Comparison of ENCODE assay signal across 1 cellular context in the genomic region with DNA sequence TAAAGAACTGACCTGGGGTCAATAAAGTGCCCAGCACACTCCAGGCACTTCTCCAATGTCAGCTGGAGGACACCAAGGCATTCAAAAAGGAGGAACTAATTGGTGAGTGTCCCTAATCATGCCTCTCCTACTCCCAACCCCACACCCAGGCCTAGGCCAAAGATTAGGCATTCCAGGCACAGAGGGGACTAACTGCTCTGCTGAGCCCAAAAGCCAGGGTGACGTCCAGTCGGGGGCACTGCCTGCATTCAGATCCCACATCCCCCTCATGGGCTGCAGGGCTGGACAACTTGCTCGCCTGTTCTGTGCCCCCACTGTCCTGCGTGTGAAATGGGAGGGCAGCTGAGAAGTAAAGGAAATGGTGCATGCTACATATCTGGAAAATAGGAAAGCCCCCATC.
TF ChIP-seq lines count a peak whose summit lies in the region.

No MANE protein-coding gene starts in this region.

TF ChIP-seq in GM12878, 131 proteins besides CTCF, POLR2A, EP300 and RAD21:
- TF ChIP-seq, protein P1, sequence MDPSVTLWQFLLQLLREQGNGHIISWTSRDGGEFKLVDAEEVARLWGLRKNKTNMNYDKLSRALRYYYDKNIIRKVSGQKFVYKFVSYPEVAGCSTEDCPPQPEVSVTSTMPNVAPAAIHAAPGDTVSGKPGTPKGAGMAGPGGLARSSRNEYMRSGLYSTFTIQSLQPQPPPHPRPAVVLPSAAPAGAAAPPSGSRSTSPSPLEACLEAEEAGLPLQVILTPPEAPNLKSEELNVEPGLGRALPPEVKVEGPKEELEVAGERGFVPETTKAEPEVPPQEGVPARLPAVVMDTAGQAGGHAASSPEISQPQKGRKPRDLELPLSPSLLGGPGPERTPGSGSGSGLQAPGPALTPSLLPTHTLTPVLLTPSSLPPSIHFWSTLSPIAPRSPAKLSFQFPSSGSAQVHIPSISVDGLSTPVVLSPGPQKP (IDR thresholded peaks at IDR 0.05; ENCODE audit: low read depth, low read length), result no peak
- TF ChIP-seq, protein P2, sequence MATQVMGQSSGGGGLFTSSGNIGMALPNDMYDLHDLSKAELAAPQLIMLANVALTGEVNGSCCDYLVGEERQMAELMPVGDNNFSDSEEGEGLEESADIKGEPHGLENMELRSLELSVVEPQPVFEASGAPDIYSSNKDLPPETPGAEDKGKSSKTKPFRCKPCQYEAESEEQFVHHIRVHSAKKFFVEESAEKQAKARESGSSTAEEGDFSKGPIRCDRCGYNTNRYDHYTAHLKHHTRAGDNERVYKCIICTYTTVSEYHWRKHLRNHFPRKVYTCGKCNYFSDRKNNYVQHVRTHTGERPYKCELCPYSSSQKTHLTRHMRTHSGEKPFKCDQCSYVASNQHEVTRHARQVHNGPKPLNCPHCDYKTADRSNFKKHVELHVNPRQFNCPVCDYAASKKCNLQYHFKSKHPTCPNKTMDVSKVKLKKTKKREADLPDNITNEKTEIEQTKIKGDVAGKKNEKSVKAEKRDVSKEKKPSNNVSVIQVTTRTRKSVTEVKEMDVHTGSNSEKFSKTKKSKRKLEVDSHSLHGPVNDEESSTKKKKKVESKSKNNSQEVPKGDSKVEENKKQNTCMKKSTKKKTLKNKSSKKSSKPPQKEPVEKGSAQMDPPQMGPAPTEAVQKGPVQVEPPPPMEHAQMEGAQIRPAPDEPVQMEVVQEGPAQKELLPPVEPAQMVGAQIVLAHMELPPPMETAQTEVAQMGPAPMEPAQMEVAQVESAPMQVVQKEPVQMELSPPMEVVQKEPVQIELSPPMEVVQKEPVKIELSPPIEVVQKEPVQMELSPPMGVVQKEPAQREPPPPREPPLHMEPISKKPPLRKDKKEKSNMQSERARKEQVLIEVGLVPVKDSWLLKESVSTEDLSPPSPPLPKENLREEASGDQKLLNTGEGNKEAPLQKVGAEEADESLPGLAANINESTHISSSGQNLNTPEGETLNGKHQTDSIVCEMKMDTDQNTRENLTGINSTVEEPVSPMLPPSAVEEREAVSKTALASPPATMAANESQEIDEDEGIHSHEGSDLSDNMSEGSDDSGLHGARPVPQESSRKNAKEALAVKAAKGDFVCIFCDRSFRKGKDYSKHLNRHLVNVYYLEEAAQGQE (IDR thresholded peaks at IDR 0.05; ENCODE audit: low read depth, low read length), result no peak
- TF ChIP-seq CREB1 (IDR thresholded peaks at IDR 0.05; ENCODE audit: low read depth), result no peak
- TF ChIP-seq RBBP5 (conservative IDR thresholded peaks at IDR 0.05), result no peak
- TF ChIP-seq BHLHE40 (IDR thresholded peaks at IDR 0.05; ENCODE audit: borderline replicate concordance in 1 of 2, low read depth in 2 of 2, low read length in 1 of 2), result no peak
- TF ChIP-seq, protein P3, sequence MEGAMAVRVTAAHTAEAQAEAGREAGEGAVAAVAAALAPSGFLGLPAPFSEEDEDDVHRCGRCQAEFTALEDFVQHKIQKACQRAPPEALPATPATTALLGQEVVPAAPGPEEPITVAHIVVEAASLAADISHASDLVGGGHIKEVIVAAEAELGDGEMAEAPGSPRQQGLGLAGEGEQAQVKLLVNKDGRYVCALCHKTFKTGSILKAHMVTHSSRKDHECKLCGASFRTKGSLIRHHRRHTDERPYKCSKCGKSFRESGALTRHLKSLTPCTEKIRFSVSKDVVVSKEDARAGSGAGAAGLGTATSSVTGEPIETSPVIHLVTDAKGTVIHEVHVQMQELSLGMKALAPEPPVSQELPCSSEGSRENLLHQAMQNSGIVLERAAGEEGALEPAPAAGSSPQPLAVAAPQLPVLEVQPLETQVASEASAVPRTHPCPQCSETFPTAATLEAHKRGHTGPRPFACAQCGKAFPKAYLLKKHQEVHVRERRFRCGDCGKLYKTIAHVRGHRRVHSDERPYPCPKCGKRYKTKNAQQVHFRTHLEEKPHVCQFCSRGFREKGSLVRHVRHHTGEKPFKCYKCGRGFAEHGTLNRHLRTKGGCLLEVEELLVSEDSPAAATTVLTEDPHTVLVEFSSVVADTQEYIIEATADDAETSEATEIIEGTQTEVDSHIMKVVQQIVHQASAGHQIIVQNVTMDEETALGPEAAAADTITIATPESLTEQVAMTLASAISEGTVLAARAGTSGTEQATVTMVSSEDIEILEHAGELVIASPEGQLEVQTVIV (IDR thresholded peaks at IDR 0.05; ENCODE audit: borderline replicate concordance, partially characterized antibody), result no peak
- no peak for TF ChIP-seq CEBPB (IDR thresholded peaks at IDR 0.05; ENCODE audit: borderline replicate concordance in 1 of 2, low read depth in 2 of 2, low read length in 2 of 2)
- TF ChIP-seq FOXK2 (IDR thresholded peaks at IDR 0.05), result no peak
- TF ChIP-seq LARP7 (IDR thresholded peaks at IDR 0.05), result no peak
- no peak for TF ChIP-seq ZNF274 (IDR thresholded peaks at IDR 0.05; ENCODE audit: insufficient read depth, insufficient read length)
- TF ChIP-seq RFX5 (IDR thresholded peaks at IDR 0.05; ENCODE audit: low read depth, low read length), result no peak
- TF ChIP-seq SIX5 (IDR thresholded peaks at IDR 0.05; ENCODE audit: low read depth, low read length, severe bottlenecking), result no peak
- no peak for TF ChIP-seq YY1 (IDR thresholded peaks at IDR 0.05; ENCODE audit: low read depth, low read length)
- TF ChIP-seq, protein P4, sequence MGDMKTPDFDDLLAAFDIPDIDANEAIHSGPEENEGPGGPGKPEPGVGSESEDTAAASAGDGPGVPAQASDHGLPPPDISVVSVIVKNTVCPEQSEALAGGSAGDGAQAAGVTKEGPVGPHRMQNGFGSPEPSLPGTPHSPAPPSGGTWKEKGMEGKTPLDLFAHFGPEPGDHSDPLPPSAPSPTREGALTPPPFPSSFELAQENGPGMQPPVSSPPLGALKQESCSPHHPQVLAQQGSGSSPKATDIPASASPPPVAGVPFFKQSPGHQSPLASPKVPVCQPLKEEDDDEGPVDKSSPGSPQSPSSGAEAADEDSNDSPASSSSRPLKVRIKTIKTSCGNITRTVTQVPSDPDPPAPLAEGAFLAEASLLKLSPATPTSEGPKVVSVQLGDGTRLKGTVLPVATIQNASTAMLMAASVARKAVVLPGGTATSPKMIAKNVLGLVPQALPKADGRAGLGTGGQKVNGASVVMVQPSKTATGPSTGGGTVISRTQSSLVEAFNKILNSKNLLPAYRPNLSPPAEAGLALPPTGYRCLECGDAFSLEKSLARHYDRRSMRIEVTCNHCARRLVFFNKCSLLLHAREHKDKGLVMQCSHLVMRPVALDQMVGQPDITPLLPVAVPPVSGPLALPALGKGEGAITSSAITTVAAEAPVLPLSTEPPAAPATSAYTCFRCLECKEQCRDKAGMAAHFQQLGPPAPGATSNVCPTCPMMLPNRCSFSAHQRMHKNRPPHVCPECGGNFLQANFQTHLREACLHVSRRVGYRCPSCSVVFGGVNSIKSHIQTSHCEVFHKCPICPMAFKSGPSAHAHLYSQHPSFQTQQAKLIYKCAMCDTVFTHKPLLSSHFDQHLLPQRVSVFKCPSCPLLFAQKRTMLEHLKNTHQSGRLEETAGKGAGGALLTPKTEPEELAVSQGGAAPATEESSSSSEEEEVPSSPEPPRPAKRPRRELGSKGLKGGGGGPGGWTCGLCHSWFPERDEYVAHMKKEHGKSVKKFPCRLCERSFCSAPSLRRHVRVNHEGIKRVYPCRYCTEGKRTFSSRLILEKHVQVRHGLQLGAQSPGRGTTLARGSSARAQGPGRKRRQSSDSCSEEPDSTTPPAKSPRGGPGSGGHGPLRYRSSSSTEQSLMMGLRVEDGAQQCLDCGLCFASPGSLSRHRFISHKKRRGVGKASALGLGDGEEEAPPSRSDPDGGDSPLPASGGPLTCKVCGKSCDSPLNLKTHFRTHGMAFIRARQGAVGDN (IDR thresholded peaks at IDR 0.05), result no peak
- TF ChIP-seq TCF3 (IDR thresholded peaks at IDR 0.05; ENCODE audit: borderline replicate concordance, insufficient read depth, low read depth, low read length), result no peak
- no peak for TF ChIP-seq SIN3A (IDR thresholded peaks at IDR 0.05; ENCODE audit: low read depth, low read length)
- no peak for TF ChIP-seq TCF7 (IDR thresholded peaks at IDR 0.05; ENCODE audit: borderline replicate concordance)
